Comparison of ENCODE assay signal across 8 cellular contexts in genomic region chr19:48933382-48933932, GRCh38. TPM values are rescaled to one million over a fixed set of nuclear protein-coding genes. Genes with fewer than 3 reads are reported as not detected.
A peak's percentile ranks its signal among the peaks of the same experiment; 100 is the strongest.
DNase-seq lines count a peak whose midpoint lies in the region; ATAC-seq, FAIRE-seq and TF ChIP-seq lines count a peak whose summit lies in the region.

TSS of gene DHDH (plus strand) at chr19:48933699. CDS start at chr19:48933722, 23 bp downstream.

- H3K9me3 ChIP-seq in T-helper 17 cell (ENCODE audit: control insufficient read depth, low read length, poor library complexity, severe bottlenecking), result no peaks in the 10 kb centered on the region
- no peaks in the 10 kb centered on the region for H3K9me3 ChIP-seq in hepatocyte (ENCODE audit: low read depth)

- peak; percentile 93 to 98 (median 96) for DNase-seq in NCI-H1417 (lab: John Stamatoyannopoulos, UW)
- peak; percentile 76 to 83 (median 80) for DNase-seq in T-helper 17 cell
- peak; percentile 45 for DNase-seq in amniotic epithelial cell (ENCODE audit: low read depth)
- DNase-seq in hepatocyte (ENCODE audit: low spot score), result peak; percentile 93
- DNase-seq in putamen (ENCODE audit: low spot score), result peak; percentile 78
- DNase-seq in urothelium cell line (ENCODE audit: low spot score), result peak; percentile 88

- H3K27ac ChIP-seq in 22Rv1 (peak within 1 kb of the TSS; percentile 66), hepatocyte (no peak within 1 kb of the TSS)

- no peak for FAIRE-seq in urothelium cell line (lab: Jason Lieb, UNC)

- H3K36me3 Mint-ChIP-seq in T-helper 17 cell (ENCODE audit: low read depth), result no peaks in the 10 kb centered on the region

- no peak for TF ChIP-seq CTCF in 22Rv1 (IDR thresholded peaks at IDR 0.05)
- no peak for TF ChIP-seq CTCF in hepatocyte (IDR thresholded peaks at IDR 0.05; ENCODE audit: poor library complexity)

- no peaks in the 10 kb centered on the region for H3K36me3 ChIP-seq in hepatocyte (replicated peaks; ENCODE audit: insufficient read depth, low read depth)

- peak within 1 kb of the TSS; percentile 88 for H3K4me3 Mint-ChIP-seq in T-helper 17 cell

- H3K4me2 ChIP-seq in hepatocyte, result peak within 1 kb of the TSS; percentile 77

- H3K27me3 ChIP-seq in hepatocyte, result no peaks in the 10 kb centered on the region

- peak; percentile 59 for ATAC-seq in GM19035 (IDR thresholded peaks at IDR 0.05; ENCODE audit: unreplicated experiment)
- ATAC-seq in T-helper 17 cell, result peak; percentile 99

- no peaks in the 10 kb centered on the region for H3K9me2 ChIP-seq in hepatocyte (replicated peaks; ENCODE audit: insufficient read depth)

- peak within 1 kb of the TSS; percentile 41 for H2AFZ ChIP-seq in hepatocyte

- peaks cover 8% of the 10 kb centered on the region for H3K4me1 Mint-ChIP-seq in T-helper 17 cell

- peak within 1 kb of the TSS; percentile 27 for H3K4me3 ChIP-seq in hepatocyte

- H3K27me3 Mint-ChIP-seq in T-helper 17 cell, result no peaks in the 10 kb centered on the region

- peaks cover 7% of the 10 kb centered on the region for H3K4me1 ChIP-seq in hepatocyte (ENCODE audit: insufficient read depth)

- no peaks in the 10 kb centered on the region for H4K20me1 ChIP-seq in hepatocyte (ENCODE audit: insufficient read depth, poor library complexity, severe bottlenecking)

- H3K27ac Mint-ChIP-seq in T-helper 17 cell, result no peak within 1 kb of the TSS

- WGBS in hepatocyte (ENCODE audit: low lambda C conversion rate, missing lambda C conversion rate), result 1% methylated on average over 36 of the region's 43 CpGs

- H3K79me2 ChIP-seq in hepatocyte, result no peaks in the 10 kb centered on the region

RNA-seq across cellular contexts. Expression of gene DHDH, which starts in this region (rescaled TPM):
- under 1 TPM; 0.50 to 0.86 TPM for total RNA-seq in T-helper 17 cell
- 0.72 and 3.7 TPM in 2 replicates for total RNA-seq in hepatocyte
- polyA plus RNA-seq in hepatocyte, result 1.5 and 2.9 TPM in 2 replicates

Comparison
In these comparisons a context has a peak if more than half of its experiments do, and no peak if none do; other contexts are left out.
1. Peak in DNase-seq and ATAC-seq in T-helper 17 cell; RNA of the gene not detected or under 1 TPM.
2. DNase-seq: peak in every context shown above with its lines; median percentile 96 in NCI-H1417; 93 in hepatocyte; 88 in urothelium cell line; 80 in T-helper 17 cell; 78 in putamen; 45 in amniotic epithelial cell.